ENCODE assay signal across 14 cellular contexts in genomic region chr10:110786172-110786571, GRCh38.
DNase-seq lines count a peak whose midpoint lies in the region; ATAC-seq, FAIRE-seq and TF ChIP-seq lines count a peak whose summit lies in the region.
"Had no signal": no experiment of that assay in that cellular context is flagged by ENCODE, and none has a peak within 500 bp of the region (broad histone marks: within the 10 kb centered on the region; RNA-seq: fewer than 3 reads in every experiment).

No MANE protein-coding gene starts in this region.

- no peaks in the 10 kb centered on the region for H3K79me2 ChIP-seq in GM12878 (ENCODE audit: control insufficient read depth, insufficient read depth, low read length)

- no peak overlapping the region for H3K4me3 Mint-ChIP-seq in natural killer cell treated with Interleukin-12 subunit alpha and Interleukin-12 subunit beta and Interleukin-15 and Interleukin-18, amount 100 ng/mL, for 72 hours
- no peak overlapping the region for H3K4me3 Mint-ChIP-seq in natural killer cell
- H3K4me3 Mint-ChIP-seq in endothelial cell (ENCODE audit: unreplicated experiment): no peak overlapping the region
- H3K4me3 Mint-ChIP-seq: neural crest cell had no signal

- TF ChIP-seq EP300 in GM12878 (IDR thresholded peaks at IDR 0.05; ENCODE audit: borderline replicate concordance in 1 of 2, control insufficient read depth in 1 of 2, low read depth in 2 of 2, low read length in 2 of 2): no peak

- no TSS peak for BruUV-seq in GM12878 (replicated peaks; lab: Mats Ljungman, UMichigan)

- no peak overlapping the region for H2BK120ac ChIP-seq in mesenchymal stem cell (ENCODE audit: low read depth, low read length)

- H3K27ac ChIP-seq in GM12878 (ENCODE audit: control insufficient read depth, insufficient read depth): no peak overlapping the region
- no peak overlapping the region for H3K27ac ChIP-seq in mesenchymal stem cell (ENCODE audit: low read length, poor library complexity, severe bottlenecking)
- H3K27ac ChIP-seq: BLaER1 had no signal

- H4K8ac ChIP-seq in mesenchymal stem cell (ENCODE audit: low read length): peak overlapping the region; percentile 1

- CTCF ChIA-PET in GM12878 (lab: Yijun Ruan, JAX): interaction anchor here (1.0 to 1.6 kb wide), 3 partner anchors 12 to 17 kb away, joined by 3 to 9 read pairs (median 4); no protein-coding TSS in a partner anchor

- RAD21 ChIA-PET in GM12878 (lab: Charles Lee; ENCODE audit: unreplicated experiment): interaction anchor here (1.2 to 1.7 kb wide), 2 partner anchors 12 to 17 kb away, joined by 4 to 5 read pairs; no protein-coding TSS in a partner anchor

- no peak overlapping the region for H3K18ac ChIP-seq in mesenchymal stem cell (ENCODE audit: low read depth in 1 of 2, low read length in 2 of 2)

- no peaks in the 10 kb centered on the region for H3K36me3 Mint-ChIP-seq in natural killer cell treated with Interleukin-12 subunit alpha and Interleukin-12 subunit beta and Interleukin-15 and Interleukin-18, amount 100 ng/mL, for 72 hours
- no peaks in the 10 kb centered on the region for H3K36me3 Mint-ChIP-seq in natural killer cell
- no peaks in the 10 kb centered on the region for H3K36me3 Mint-ChIP-seq in endothelial cell (ENCODE audit: low read depth, unreplicated experiment)

- SMC1A ChIA-PET in GM12878 (lab: Charles Lee; ENCODE audit: uncharacterized antibody, unreplicated experiment): interaction anchor here (1.1 to 20.6 kb wide), 3 partner anchors 8 to 16 kb away, joined by 3 to 327 read pairs (median 4); no protein-coding TSS in a partner anchor

- H3K4me1 ChIP-seq in GM12878 (ENCODE audit: control insufficient read depth, insufficient read depth, low read length): 0 out of 2 replicates have a peak, but pooled peaks cover 4% of the 10 kb centered on the region
- no peaks in the 10 kb centered on the region for H3K4me1 ChIP-seq in mesenchymal stem cell (ENCODE audit: control insufficient read depth, insufficient read depth, low read depth, low read length)
- H3K4me1 ChIP-seq: HAP-1 had no signal

- H3K4me2 ChIP-seq in GM12878 (ENCODE audit: control insufficient read depth, insufficient read depth): no peak overlapping the region
- no peak overlapping the region for H3K4me2 ChIP-seq in mesenchymal stem cell (ENCODE audit: low read length, poor library complexity, severe bottlenecking)
- H3K4me2 ChIP-seq: BLaER1 had no signal

- H2AK5ac ChIP-seq in mesenchymal stem cell (ENCODE audit: low read length, severe bottlenecking): no peak overlapping the region

- no peak for ATAC-seq in natural killer cell treated with Interleukin-12 subunit alpha and Interleukin-12 subunit beta and Interleukin-15 and Interleukin-18, amount 100 ng/mL, for 72 hours
- no peak for ATAC-seq in natural killer cell
- ATAC-seq in GM12878: peak; percentile 20; the same call in 2 of the 3 replicates
- no peak for ATAC-seq in GM21786 (IDR thresholded peaks at IDR 0.05; ENCODE audit: unreplicated experiment)

- H3K9ac ChIP-seq in GM12878 (ENCODE audit: control insufficient read depth, insufficient read depth, low read length) (no peak overlapping the region), mesenchymal stem cell (ENCODE audit: low read length) (no peak overlapping the region)
- H3K9ac ChIP-seq: BLaER1 had no signal

- H3K9me3 Mint-ChIP-seq in natural killer cell treated with Interleukin-12 subunit alpha and Interleukin-12 subunit beta and Interleukin-15 and Interleukin-18, amount 100 ng/mL, for 72 hours: no peaks in the 10 kb centered on the region
- H3K9me3 Mint-ChIP-seq in natural killer cell (no peaks in the 10 kb centered on the region), endothelial cell (ENCODE audit: unreplicated experiment) (no peaks in the 10 kb centered on the region)
- H3K9me3 Mint-ChIP-seq: neural crest cell had no signal

- no peaks in the 10 kb centered on the region for H4K20me1 ChIP-seq in GM12878 (ENCODE audit: control insufficient read depth, insufficient read depth)
- H4K20me1 ChIP-seq: BLaER1 had no signal

- H3K4me3 ChIP-seq in GM12878: no peak overlapping the region
- H3K4me3 ChIP-seq in mesenchymal stem cell (ENCODE audit: insufficient read depth in 1 of 2, low read depth in 1 of 2, low read length in 2 of 2): no peak overlapping the region
- H3K4me3 ChIP-seq: BLaER1, HAP-1 had no signal

- no peak for TF ChIP-seq RAD21 in GM12878 (IDR thresholded peaks at IDR 0.05; ENCODE audit: insufficient read depth, low read depth, low read length)

- H3K14ac ChIP-seq in mesenchymal stem cell (ENCODE audit: low read length in 2 of 2): no peak overlapping the region

- H3K9me3 ChIP-seq in GM12878 (replicated peaks; ENCODE audit: control insufficient read depth, insufficient read depth, low read length) (no peaks in the 10 kb centered on the region), mesenchymal stem cell (ENCODE audit: control insufficient read depth, low read length) (no peaks in the 10 kb centered on the region)
- H3K9me3 ChIP-seq: BLaER1, HAP-1 had no signal

- no peak for FAIRE-seq in GM12878 (lab: Jason Lieb, UNC)

- H3K4me1 Mint-ChIP-seq in natural killer cell treated with Interleukin-12 subunit alpha and Interleukin-12 subunit beta and Interleukin-15 and Interleukin-18, amount 100 ng/mL, for 72 hours (ENCODE audit: low read depth in 2 of 2): no peaks in the 10 kb centered on the region
- H3K4me1 Mint-ChIP-seq in natural killer cell (no peaks in the 10 kb centered on the region), endothelial cell (ENCODE audit: unreplicated experiment) (peaks cover 8% of the 10 kb centered on the region)

- H2BK12ac ChIP-seq in mesenchymal stem cell (ENCODE audit: low read length in 2 of 2): no peak overlapping the region

- H2AFZ ChIP-seq in GM12878 (ENCODE audit: control insufficient read depth, low read depth, low read length): no peak overlapping the region
- H2AFZ ChIP-seq in mesenchymal stem cell (ENCODE audit: low read depth, low read length): no peak overlapping the region

- H3K27me3 Mint-ChIP-seq in natural killer cell treated with Interleukin-12 subunit alpha and Interleukin-12 subunit beta and Interleukin-15 and Interleukin-18, amount 100 ng/mL, for 72 hours: peaks cover 0 to 8% of the 10 kb centered on the region in 2 donors
- H3K27me3 Mint-ChIP-seq in natural killer cell (ENCODE audit: low read depth in 2 of 2) (no peaks in the 10 kb centered on the region), endothelial cell (ENCODE audit: unreplicated experiment) (peaks cover 3% of the 10 kb centered on the region)

- POLR2A ChIA-PET in GM12878 (lab: Charles Lee): interaction anchor here (1.0 kb wide), 1 partner anchor 12 kb away, joined by 4 read pairs; no protein-coding TSS in a partner anchor

- no peak overlapping the region for H3K4ac ChIP-seq in mesenchymal stem cell (ENCODE audit: low read depth in 1 of 2, low read length in 2 of 2)

- TF ChIP-seq CTCF in natural killer cell (IDR thresholded peaks at IDR 0.05) (no peak), GM12878 (IDR thresholded peaks at IDR 0.05 in 2 of 3, conservative IDR thresholded peaks at IDR 0.05 in 1 of 3; ENCODE audit: control insufficient read depth in 2 of 3, extremely low read depth in 1 of 3, insufficient read depth in 1 of 3, low read depth in 3 of 3, low read length in 3 of 3) (no peak), endothelial cell (IDR thresholded peaks at IDR 0.05; ENCODE audit: unreplicated experiment) (no peak)

- H3K23ac ChIP-seq in mesenchymal stem cell (ENCODE audit: low read length in 2 of 2): no peak overlapping the region

- H4K91ac ChIP-seq in mesenchymal stem cell (ENCODE audit: low read length): no peak overlapping the region

- H3K27me3 ChIP-seq in GM12878 (replicated peaks in 1 of 2; ENCODE audit: control insufficient read depth in 2 of 2, insufficient read depth in 2 of 2, low read length in 1 of 2) (no peaks in the 10 kb centered on the region), mesenchymal stem cell (ENCODE audit: control insufficient read depth in 1 of 2, insufficient read depth in 1 of 2, low read length in 2 of 2) (peaks cover 0 to 22% of the 10 kb centered on the region in 2 experiments)
- H3K27me3 ChIP-seq: BLaER1 had no signal

- WGBS in GM12878 (ENCODE audit: insufficient coverage, insufficient replicate concordance, low lambda C conversion rate, missing lambda C conversion rate): 67% methylated on average over 8 of the region's 8 CpGs
- 56% methylated on average over 8 of the region's 8 CpGs for WGBS in mesenchymal stem cell

- H3K79me1 ChIP-seq in mesenchymal stem cell (replicated peaks; ENCODE audit: low read length, poor library complexity, severe bottlenecking): no peaks in the 10 kb centered on the region

- H3K27ac Mint-ChIP-seq in natural killer cell treated with Interleukin-12 subunit alpha and Interleukin-12 subunit beta and Interleukin-15 and Interleukin-18, amount 100 ng/mL, for 72 hours: peak overlapping the region; percentile 1 to 9
- peak overlapping the region in 1 of 2 donors; percentile 5 for H3K27ac Mint-ChIP-seq in natural killer cell
- H3K27ac Mint-ChIP-seq in endothelial cell (ENCODE audit: unreplicated experiment): no peak overlapping the region

- no peak overlapping the region for H2BK5ac ChIP-seq in mesenchymal stem cell (ENCODE audit: low read depth, low read length, poor library complexity, severe bottlenecking)

- DNase-seq in natural killer cell treated with Interleukin-12 subunit alpha and Interleukin-12 subunit beta and Interleukin-15 and Interleukin-18, amount 100 ng/mL, for 72 hours (ENCODE audit: low spot score): no peak
- no peak for DNase-seq in natural killer cell
- DNase-seq in GM12878 (ENCODE audit: low read depth, low spot score): no peak
- DNase-seq in mesenchymal stem cell: peak; percentile 51
- DNase-seq in NCI-H2081 treated with DMSO at 0.1 percent for 48 hours (lab: John Stamatoyannopoulos, UW): no peak
- no peak for DNase-seq in effector CD4-positive, alpha-beta T cell
- DNase-seq in endothelial cell (ENCODE audit: low spot score): no peak
- DNase-seq: activated CD4-positive, alpha-beta T cell treated with anti-CD3 and anti-CD28 coated beads, Interleukin-2, amount 50 U/mL, for 48 hours; NCI-H446 treated with DMSO at 0.1 percent for 48 hours; stimulated activated CD4-positive, alpha-beta T cell treated with anti-CD3 and anti-CD28 coated beads, Interleukin-2, amount 100 ng/mL, for 48 hours had no signal

- no peak for TF ChIP-seq POLR2A in GM12878 (IDR thresholded peaks at IDR 0.05; ENCODE audit: low read depth, low read length)

- in situ Hi-C loops in GM12878 (cut with MboI): no loop called here

- intact Hi-C loops in natural killer cell (cut with micrococcal nuclease) (no loop called here), GM12878 (cut with micrococcal nuclease; ENCODE audit: unreplicated experiment) (loop anchor here (5.0 kb wide), 1 partner anchor 39 kb away; no protein-coding TSS in a partner anchor)

- no peak overlapping the region for H2BK15ac ChIP-seq in mesenchymal stem cell (ENCODE audit: low read depth, poor library complexity, severe bottlenecking)

- H3K36me3 ChIP-seq in GM12878 (ENCODE audit: control insufficient read depth in 2 of 2, insufficient read depth in 2 of 2, low read length in 1 of 2) (no peaks in the 10 kb centered on the region), mesenchymal stem cell (ENCODE audit: control insufficient read depth in 1 of 2, insufficient read depth in 2 of 2, low read depth in 1 of 2, low read length in 2 of 2) (no peaks in the 10 kb centered on the region)
- H3K36me3 ChIP-seq: BLaER1, HAP-1 had no signal
